ENCODE assay signal across 8 cellular contexts in the genomic region with DNA sequence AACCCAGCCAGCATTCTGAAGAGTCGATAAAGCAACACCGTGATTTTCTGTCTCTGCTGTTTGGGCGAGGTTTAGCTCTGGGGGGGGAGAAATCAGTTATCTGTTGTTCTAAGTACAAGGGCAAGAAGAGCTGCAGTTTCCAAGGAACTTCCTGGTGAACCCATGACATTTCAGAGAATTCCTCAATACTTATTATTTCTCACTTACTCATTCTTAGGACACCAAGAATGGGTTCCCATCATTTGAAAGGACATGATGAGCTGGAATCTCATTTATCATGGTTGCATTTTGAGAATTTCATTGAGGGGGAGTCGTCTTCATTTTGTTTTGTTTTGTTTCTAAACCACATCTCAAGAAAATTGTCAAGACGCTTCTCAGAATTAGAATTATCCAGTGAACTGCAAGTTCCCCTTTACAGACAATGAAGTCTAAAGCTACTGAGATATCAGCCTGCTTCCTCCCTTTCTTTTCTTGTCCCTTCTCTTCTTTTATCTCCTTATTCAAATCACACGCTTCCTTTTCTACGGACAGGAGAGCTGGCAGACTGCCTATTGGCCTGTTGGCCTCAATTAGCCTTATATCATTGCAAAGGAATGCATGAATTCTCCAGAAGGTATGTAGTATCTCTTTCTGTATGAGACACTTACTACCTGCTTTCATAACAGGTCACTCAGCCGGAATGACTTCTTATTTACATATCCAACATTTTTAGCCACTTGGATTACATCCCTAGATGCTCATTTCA. TPM values are rescaled to one million over a fixed set of nuclear protein-coding genes. Genes with fewer than 3 reads are reported as not detected.
DNase-seq lines count a peak whose midpoint lies in the region; ATAC-seq and TF ChIP-seq lines count a peak whose summit lies in the region.

No MANE protein-coding gene starts in this region.

- H3K27me3 Mint-ChIP-seq in endothelial cell (ENCODE audit: unreplicated experiment): peaks cover 2% of the 10 kb centered on the region
- H3K27me3 Mint-ChIP-seq in mesothelial cell of epicardium (ENCODE audit: low read depth): no peaks in the 10 kb centered on the region

- H3K4me1 Mint-ChIP-seq in endothelial cell (ENCODE audit: unreplicated experiment) (peaks cover 48% of the 10 kb centered on the region), mesothelial cell of epicardium (peaks cover 65% of the 10 kb centered on the region)

- H3K36me3 ChIP-seq in MG63: no peaks in the 10 kb centered on the region

- peaks cover 15% of the 10 kb centered on the region for H3K36me3 Mint-ChIP-seq in endothelial cell (ENCODE audit: low read depth, unreplicated experiment)
- peaks cover 9% of the 10 kb centered on the region for H3K36me3 Mint-ChIP-seq in mesothelial cell of epicardium

- H3K4me3 ChIP-seq in MG63: no peak overlapping the region

- H3K4me3 Mint-ChIP-seq in endothelial cell (ENCODE audit: unreplicated experiment) (peak overlapping the region; percentile 50), mesothelial cell of epicardium (peak overlapping the region; percentile 2)

- TF ChIP-seq CTCF in endothelial cell (IDR thresholded peaks at IDR 0.05; ENCODE audit: unreplicated experiment) (no peak), mesothelial cell of epicardium (IDR thresholded peaks at IDR 0.05; ENCODE audit: unreplicated experiment) (no peak)

- H3K9me3 ChIP-seq in MG63: no peaks in the 10 kb centered on the region

- ATAC-seq in GM18517 (IDR thresholded peaks at IDR 0.05; ENCODE audit: unreplicated experiment) (no peak), HG02870 (IDR thresholded peaks at IDR 0.05; ENCODE audit: unreplicated experiment) (no peak)

- no peaks in the 10 kb centered on the region for H3K27me3 ChIP-seq in MG63

- no peaks in the 10 kb centered on the region for H3K9me3 Mint-ChIP-seq in endothelial cell (ENCODE audit: unreplicated experiment)
- no peaks in the 10 kb centered on the region for H3K9me3 Mint-ChIP-seq in mesothelial cell of epicardium

- peak; percentile 64 for DNase-seq in AG08396 (ENCODE audit: low spot score)
- DNase-seq in MG63: peak; percentile 58
- DNase-seq in endothelial cell (ENCODE audit: low spot score): no peak
- DNase-seq in mesothelial cell of epicardium (ENCODE audit: low spot score in 2 of 2, unreplicated experiment in 2 of 2): peak in 1 of 2 experiments; percentile 64
- no peak for DNase-seq in NCI-H82 (lab: John Stamatoyannopoulos, UW)
- no peak for DNase-seq in NCI-H1694 (lab: John Stamatoyannopoulos, UW)

- H3K27ac Mint-ChIP-seq in endothelial cell (ENCODE audit: unreplicated experiment) (peak overlapping the region; percentile 92), mesothelial cell of epicardium (peak overlapping the region; percentile 98)

RNA-seq across cellular contexts. Expression of a gene that starts 53.7 kb away (rescaled TPM):
- 6.8 and 24.5 TPM in 2 replicates for total RNA-seq in MG63 (2014; rRNA removed; shearing (Covaris generic); ENCODE audit: low replicate concordance)
- total RNA-seq in endothelial cell (ENCODE audit: unreplicated experiment): 98.3 TPM
- total RNA-seq in mesothelial cell of epicardium: 139 to 154 TPM (median 140 TPM) in 3 replicates

Comparison
In these comparisons a context has a peak if more than half of its experiments do, and no peak if none do; other contexts are left out.
1. DNase-seq: peak in AG08396 (single experiment) and MG63 (single experiment); none in endothelial cell (single experiment), NCI-H82 (single experiment) and NCI-H1694 (single experiment).